Comparison of ENCODE assay signal across 8 cellular contexts in genomic region chr7:25124485-25125136, GRCh38. TPM values are rescaled to one million over a fixed set of nuclear protein-coding genes. Genes with fewer than 3 reads are reported as not detected.
DNase-seq lines count a peak whose midpoint lies in the region; ATAC-seq and TF ChIP-seq lines count a peak whose summit lies in the region.

No MANE protein-coding gene starts in this region.

- H3K27me3 ChIP-seq in mononuclear cell (ENCODE audit: insufficient read depth, low read length) (no peaks in the 10 kb centered on the region), tibial nerve (no peaks in the 10 kb centered on the region)

- in situ Hi-C loops in G401 (cut with HindIII; ENCODE audit: low sequenced_read_pairs): no loop called here

- TF ChIP-seq POLR2A in tibial nerve (IDR thresholded peaks at IDR 0.05): no peak

- no peak for TF ChIP-seq EP300 in tibial nerve (IDR thresholded peaks at IDR 0.05)

- peak overlapping the region; percentile 97 for H3K27ac ChIP-seq in C4-2B
- H3K27ac ChIP-seq in tibial nerve: peak overlapping the region; percentile 94 to 99 (median 96)

- no peak for ATAC-seq in GM19035 (IDR thresholded peaks at IDR 0.05; ENCODE audit: unreplicated experiment)

- H3K4me1 ChIP-seq in mononuclear cell (ENCODE audit: insufficient read depth, low read length): peaks cover 13% of the 10 kb centered on the region
- H3K4me1 ChIP-seq in tibial nerve: peaks cover 0 to 17% (median 0%) of the 10 kb centered on the region in 4 donors

- H3K36me3 ChIP-seq in tibial nerve: peaks cover 0 to 32% (median 0%) of the 10 kb centered on the region in 3 donors

- WGBS in tibial nerve, 2 donors: 0% methylated on average over 23 to 30 of the region's 31 CpGs

- peak overlapping the region; percentile 51 for H3K4me3 ChIP-seq in mononuclear cell (ENCODE audit: low read length)
- peak overlapping the region; percentile 82 to 99 (median 89) for H3K4me3 ChIP-seq in tibial nerve

- H3K9me3 ChIP-seq in mononuclear cell (ENCODE audit: low read depth, low read length) (no peaks in the 10 kb centered on the region), tibial nerve (no peaks in the 10 kb centered on the region)

- DNase-seq in HCEC 1CT: peak; percentile 10
- DNase-seq in T follicular helper cell (ENCODE audit: low read depth): peak; percentile 4
- peak; percentile 27 for DNase-seq in dedifferentiated amniotic fluid mesenchymal stem cell (ENCODE audit: extremely low spot score)
- peak in 1 of 2 donors; percentile 9 for DNase-seq in tibial nerve (ENCODE audit: low spot score in 2 of 2)
- DNase-seq in G401 (ENCODE audit: low spot score): no peak

- TF ChIP-seq CTCF in C4-2B (conservative IDR thresholded peaks at IDR 0.05) (no peak), tibial nerve (IDR thresholded peaks at IDR 0.05) (no peak)

RNA-seq across cellular contexts. Expression of gene CYCS, which starts 0.4 kb away (rescaled TPM):
- 59.9 TPM for total RNA-seq in mononuclear cell
- 10 to 100 TPM; 13.3 to 25.6 (median 23.4) TPM for total RNA-seq in tibial nerve
- total RNA-seq in G401 (2014; rRNA removed; shearing (Covaris generic)): 74.3 and 176 TPM in 2 replicates
